In genomic region chr22:28589102-28589501, GRCh38 we compare ENCODE assay signal across 20 cellular contexts.
DNase-seq lines count a peak whose midpoint lies in the region; ATAC-seq and TF ChIP-seq lines count a peak whose summit lies in the region.
"Had no signal": no experiment of that assay in that cellular context is flagged by ENCODE, and none has a peak within 500 bp of the region (broad histone marks: within the 10 kb centered on the region; RNA-seq: fewer than 3 reads in every experiment).

No MANE protein-coding gene starts in this region.

- intact Hi-C loops in left ventricle myocardium superior (cut with micrococcal nuclease) (no loop called here), CD14-positive monocyte (cut with micrococcal nuclease) (no loop called here)

- TF ChIP-seq CTCF in cardiac muscle cell (IDR thresholded peaks at IDR 0.05; ENCODE audit: low read depth, low read length), result no peak
- no peak for TF ChIP-seq CTCF in WTC11 (IDR thresholded peaks at IDR 0.05)
- no peak for TF ChIP-seq CTCF in neural crest cell (conservative IDR thresholded peaks at IDR 0.05)
- no peak for TF ChIP-seq CTCF in CD14-positive monocyte (IDR thresholded peaks at IDR 0.05)

- H3K27ac ChIP-seq in cardiac muscle cell, result peak overlapping the region; percentile 12
- H3K27ac ChIP-seq: A549; BLaER1 treated with 17β-estradiol and CSF1 and Interleukin-3, amounts not matched to agents 10 nM and 100 nM; GM23248 had no signal

- DNase-seq in cardiac muscle cell (ENCODE audit: low read depth in 1 of 2, low spot score in 1 of 2), result no peak
- DNase-seq in left ventricle myocardium superior, result no peak
- DNase-seq in WTC11 (ENCODE audit: low spot score), result no peak
- no peak for DNase-seq in neural crest cell (ENCODE audit: low read depth, low spot score)
- no peak for DNase-seq in CD14-positive monocyte (ENCODE audit: low spot score)
- no peak for DNase-seq in activated naive CD4-positive, alpha-beta T cell treated with anti-CD3 and anti-CD28 coated beads, Interleukin-2, amount 50 U/mL, for 72 hours (ENCODE audit: low spot score in 2 of 2)
- DNase-seq: 8988T; ACHN; BE2C; Calu3; CD4-positive, alpha-beta memory T cell; COR-L47; DMS53; DMS79 treated with DMSO at 0.1 percent for 48 hours; GF-D8; H7; HCEC 1CT had no signal

- POLR2A ChIA-PET in WTC11 (lab: Charles Lee), result no interaction called here

- H3K4me3 Mint-ChIP-seq in WTC11 (no peak overlapping the region), neural crest cell (no peak overlapping the region), CD14-positive monocyte (no peak overlapping the region)
- H3K4me3 Mint-ChIP-seq: CD4-positive, alpha-beta memory T cell had no signal

- no peak for ATAC-seq in left ventricle myocardium superior
- ATAC-seq in WTC11, result no peak
- no peak for ATAC-seq in activated naive CD4-positive, alpha-beta T cell treated with anti-CD3 and anti-CD28 coated beads, Interleukin-2, amount 50 U/mL, for 72 hours
- ATAC-seq: A549 had no signal

- no peaks in the 10 kb centered on the region for H3K27me3 ChIP-seq in cardiac muscle cell
- H3K27me3 ChIP-seq: BE2C; BLaER1 treated with 17β-estradiol and CSF1 and Interleukin-3, amounts not matched to agents 10 nM and 100 nM had no signal

- no peaks in the 10 kb centered on the region for H3K4me1 ChIP-seq in cardiac muscle cell (ENCODE audit: low read depth)

- no peaks in the 10 kb centered on the region; the same call in 1 of the 2 replicates for H3K27me3 Mint-ChIP-seq in WTC11 (ENCODE audit: low read depth)
- H3K27me3 Mint-ChIP-seq in neural crest cell (ENCODE audit: low read depth), result no peaks in the 10 kb centered on the region
- H3K27me3 Mint-ChIP-seq in CD14-positive monocyte (ENCODE audit: low read depth in 3 of 3), result peaks cover 0 to 2% (median 1%) of the 10 kb centered on the region in 3 donors

- H3K4me1 Mint-ChIP-seq in WTC11 (peaks cover 6% of the 10 kb centered on the region; the same call in 1 of the 2 replicates), neural crest cell (peaks cover 16% of the 10 kb centered on the region), CD14-positive monocyte (peaks cover 5% of the 10 kb centered on the region)
- H3K4me1 Mint-ChIP-seq: CD4-positive, alpha-beta memory T cell had no signal

- no peak overlapping the region for H3K4me3 ChIP-seq in cardiac muscle cell
- H3K4me3 ChIP-seq: A549; BLaER1 treated with 17β-estradiol and CSF1 and Interleukin-3, amounts not matched to agents 10 nM and 100 nM; GM23248 had no signal

- no peaks in the 10 kb centered on the region for H3K36me3 Mint-ChIP-seq in WTC11
- no peaks in the 10 kb centered on the region for H3K36me3 Mint-ChIP-seq in neural crest cell (ENCODE audit: low read depth)
- no peaks in the 10 kb centered on the region for H3K36me3 Mint-ChIP-seq in CD14-positive monocyte
- H3K36me3 Mint-ChIP-seq in activated naive CD4-positive, alpha-beta T cell treated with anti-CD3 and anti-CD28 coated beads, Interleukin-2, amount 50 U/mL, for 72 hours, result no peaks in the 10 kb centered on the region
- H3K36me3 Mint-ChIP-seq: CD4-positive, alpha-beta memory T cell had no signal

- CTCF ChIA-PET in WTC11 (lab: Charles Lee), result no interaction called here

- H3K27ac Mint-ChIP-seq in WTC11, result 0 out of 2 replicates have a peak overlapping the region, but pooled peaks have one; percentile 36
- peak overlapping the region; percentile 24 for H3K27ac Mint-ChIP-seq in neural crest cell (ENCODE audit: unreplicated experiment)
- peak overlapping the region in 1 of 7 donors; percentile 16 for H3K27ac Mint-ChIP-seq in CD14-positive monocyte
- H3K27ac Mint-ChIP-seq in activated naive CD4-positive, alpha-beta T cell treated with anti-CD3 and anti-CD28 coated beads, Interleukin-2, amount 50 U/mL, for 72 hours, result no peak overlapping the region
- H3K27ac Mint-ChIP-seq: CD4-positive, alpha-beta memory T cell had no signal

- H3K9me3 Mint-ChIP-seq in WTC11, result no peaks in the 10 kb centered on the region
- no peaks in the 10 kb centered on the region for H3K9me3 Mint-ChIP-seq in neural crest cell
- peaks cover 0 to 3% (median 0%) of the 10 kb centered on the region in 7 donors for H3K9me3 Mint-ChIP-seq in CD14-positive monocyte
- H3K9me3 Mint-ChIP-seq in activated naive CD4-positive, alpha-beta T cell treated with anti-CD3 and anti-CD28 coated beads, Interleukin-2, amount 50 U/mL, for 72 hours, result no peaks in the 10 kb centered on the region
- H3K9me3 Mint-ChIP-seq: CD4-positive, alpha-beta memory T cell had no signal

- no peaks in the 10 kb centered on the region for H3K36me3 ChIP-seq in cardiac muscle cell
- H3K36me3 ChIP-seq: BLaER1 treated with 17β-estradiol and CSF1 and Interleukin-3, amounts not matched to agents 10 nM and 100 nM had no signal

- no peaks in the 10 kb centered on the region for H3K9me3 ChIP-seq in cardiac muscle cell (ENCODE audit: low read depth)
- H3K9me3 ChIP-seq: A549; BE2C; BLaER1 treated with 17β-estradiol and CSF1 and Interleukin-3, amounts not matched to agents 10 nM and 100 nM had no signal

TF ChIP-seq in WTC11, 78 proteins besides CTCF, POLR2A, EP300 and RAD21:
- TF ChIP-seq RORB (CRISPR knock-in tag; IDR thresholded peaks at IDR 0.05) (no peak), CREB1 (CRISPR knock-in tag; IDR thresholded peaks at IDR 0.05) (no peak), ZNF263 (CRISPR knock-in tag; IDR thresholded peaks at IDR 0.05; ENCODE audit: low read depth) (no peak), E2F5 (CRISPR knock-in tag; IDR thresholded peaks at IDR 0.05) (no peak), MAX (CRISPR knock-in tag; IDR thresholded peaks at IDR 0.05) (no peak), JAZF1 (CRISPR knock-in tag; IDR thresholded peaks at IDR 0.05) (no peak), ZMAT4 (CRISPR knock-in tag; IDR thresholded peaks at IDR 0.05) (no peak), ZNF416 (CRISPR knock-in tag; IDR thresholded peaks at IDR 0.05) (no peak), ZNF219 (CRISPR knock-in tag; IDR thresholded peaks at IDR 0.05; ENCODE audit: borderline replicate concordance) (no peak), ERG (CRISPR knock-in tag; IDR thresholded peaks at IDR 0.05) (no peak), EMX1 (CRISPR knock-in tag; IDR thresholded peaks at IDR 0.05) (no peak), TP53 (CRISPR knock-in tag; IDR thresholded peaks at IDR 0.05) (no peak), STAT6 (CRISPR knock-in tag; conservative IDR thresholded peaks at IDR 0.05; ENCODE audit: low read depth) (no peak), KAT7 (CRISPR knock-in tag; IDR thresholded peaks at IDR 0.05; ENCODE audit: borderline replicate concordance) (no peak), FOXK1 (CRISPR knock-in tag; IDR thresholded peaks at IDR 0.05) (no peak), NFE2L1 (CRISPR knock-in tag; IDR thresholded peaks at IDR 0.05) (no peak)

Comparison
In these comparisons a context has a peak if more than half of its experiments do, and no peak if none do; other contexts are left out.
1. H3K27ac Mint-ChIP-seq: peak in WTC11 (single experiment) and neural crest cell (single experiment); none in activated naive CD4-positive, alpha-beta T cell treated with anti-CD3 and anti-CD28 coated beads, Interleukin-2, amount 50 U/mL, for 72 hours (0 of 2).